8 cellular contexts compared by ENCODE assay signal in genomic region chr14:23321572-23322547, GRCh38. TPM values are rescaled to one million over a fixed set of nuclear protein-coding genes. Genes with fewer than 3 reads are reported as not detected.
DNase-seq lines count a peak whose midpoint lies in the region; ATAC-seq, FAIRE-seq and TF ChIP-seq lines count a peak whose summit lies in the region.

No MANE protein-coding gene starts in this region.

- POLR2A ChIA-PET in activated CD8-positive, alpha-beta T cell treated with anti-CD3 and anti-CD28 coated beads for 36 hours (lab: Charles Lee), result interaction anchor here (0.6 to 7.5 kb wide), 22 partner anchors 10 to 316 kb away, joined by 3 to 139 read pairs (median 6); partner anchors contain the start of genes ACIN1, BCL2L2, C14orf119 and HOMEZ
- POLR2A ChIA-PET in endothelial cell of umbilical vein (lab: Charles Lee), result interaction anchor here (0.9 to 2.0 kb wide), 3 partner anchors 15 to 227 kb away, joined by 3 to 13 read pairs (median 6); partner anchors contain the start of genes ACIN1, BCL2L2 and C14orf119

- H3K4me1 Mint-ChIP-seq in activated CD8-positive, alpha-beta T cell treated with anti-CD3 and anti-CD28 coated beads for 36 hours (ENCODE audit: low read depth), result peaks cover 24% of the 10 kb centered on the region

- H3K27ac ChIP-seq in endothelial cell of umbilical vein (ENCODE audit: insufficient read depth, low read depth, low read length) (peak overlapping the region; percentile 77), mucosa of rectum (ENCODE audit: low read depth in 2 of 2, low read length in 2 of 2) (peak overlapping the region; percentile 88), stomach smooth muscle (ENCODE audit: low read length) (peak overlapping the region; percentile 67)

- peak overlapping the region; percentile 85 for H3K27ac Mint-ChIP-seq in activated CD8-positive, alpha-beta T cell treated with anti-CD3 and anti-CD28 coated beads for 36 hours

- no peaks in the 10 kb centered on the region for H3K27me3 ChIP-seq in endothelial cell of umbilical vein (ENCODE audit: control insufficient read depth in 2 of 2, insufficient read depth in 2 of 2, low read length in 2 of 2)
- H3K27me3 ChIP-seq in mucosa of rectum (ENCODE audit: control insufficient read depth in 2 of 2, insufficient read depth in 2 of 2, low read length in 2 of 2), result no peaks in the 10 kb centered on the region
- H3K27me3 ChIP-seq in stomach smooth muscle (ENCODE audit: control insufficient read depth in 1 of 2, insufficient read depth in 2 of 2, low read length in 2 of 2), result no peaks in the 10 kb centered on the region

- peaks cover 26% of the 10 kb centered on the region for H3K79me2 ChIP-seq in endothelial cell of umbilical vein (ENCODE audit: control insufficient read depth, insufficient read depth, low read length)

- H3K4me3 ChIP-seq in NB4 (ENCODE audit: low read depth, low read length) (peak overlapping the region; percentile 99), endothelial cell of umbilical vein (replicated peaks in 1 of 3; ENCODE audit: insufficient read depth in 1 of 3, low read depth in 1 of 3, low read length in 3 of 3) (peak overlapping the region; percentile 90 to 97 (median 95)), mucosa of rectum (ENCODE audit: low read length in 2 of 2) (peak overlapping the region; percentile 93 to 94), stomach smooth muscle (ENCODE audit: low read length in 2 of 2) (peak overlapping the region; percentile 86 to 92)

- H3K27me3 Mint-ChIP-seq in activated CD8-positive, alpha-beta T cell treated with anti-CD3 and anti-CD28 coated beads for 36 hours, result no peaks in the 10 kb centered on the region

- peak overlapping the region; percentile 95 for H3K4me3 Mint-ChIP-seq in activated CD8-positive, alpha-beta T cell treated with anti-CD3 and anti-CD28 coated beads for 36 hours

- H3K36me3 Mint-ChIP-seq in activated CD8-positive, alpha-beta T cell treated with anti-CD3 and anti-CD28 coated beads for 36 hours (ENCODE audit: low read depth), result peaks cover 38% of the 10 kb centered on the region

- H3K36me3 ChIP-seq in endothelial cell of umbilical vein (ENCODE audit: control insufficient read depth in 2 of 2, extremely low read depth in 1 of 2, insufficient read depth in 2 of 2, low read length in 2 of 2) (peaks cover 12 to 15% of the 10 kb centered on the region in 2 experiments), mucosa of rectum (ENCODE audit: control insufficient read depth in 2 of 2, insufficient read depth in 2 of 2, low read length in 2 of 2) (peaks cover 16 to 24% of the 10 kb centered on the region in 2 donors), stomach smooth muscle (ENCODE audit: control insufficient read depth in 2 of 2, insufficient read depth in 2 of 2, low read length in 2 of 2) (peaks cover 17 to 21% of the 10 kb centered on the region in 2 donors)

- H3K9me1 ChIP-seq in endothelial cell of umbilical vein (replicated peaks; ENCODE audit: control insufficient read depth, extremely low read depth, insufficient read depth, low read length), result no peaks in the 10 kb centered on the region

- peak overlapping the region; percentile 96 for H3K9ac ChIP-seq in endothelial cell of umbilical vein (replicated peaks; ENCODE audit: extremely low read depth, insufficient read depth, low read length)
- peak overlapping the region; percentile 89 to 91 for H3K9ac ChIP-seq in mucosa of rectum (ENCODE audit: low read depth in 1 of 2, low read length in 2 of 2)
- peak overlapping the region; percentile 89 to 93 for H3K9ac ChIP-seq in stomach smooth muscle (ENCODE audit: low read length in 2 of 2)

- dilution Hi-C loops in endothelial cell of umbilical vein (cut with MboI; ENCODE audit: extremely low pct_ligation_motif_present, low sequenced_read_pairs), result no loop called here

- H3K4me2 ChIP-seq in endothelial cell of umbilical vein (ENCODE audit: insufficient read depth, low read length), result peak overlapping the region; percentile 64

- CTCF ChIA-PET in activated CD8-positive, alpha-beta T cell treated with anti-CD3 and anti-CD28 coated beads for 36 hours (lab: Charles Lee), result interaction anchor here (0.7 to 7.4 kb wide), 21 partner anchors 11 to 238 kb away, joined by 3 to 78 read pairs (median 5); partner anchors contain the start of genes CMTM5, HOMEZ and PPP1R3E
- CTCF ChIA-PET in endothelial cell of umbilical vein (lab: Charles Lee), result interaction anchor here (0.7 to 2.9 kb wide), 16 partner anchors 9 to 253 kb away, joined by 3 to 20 read pairs (median 3); partner anchors contain the start of genes BCL2L2, HOMEZ and PPP1R3E

- TF ChIP-seq POLR2A in NB4 (IDR thresholded peaks at IDR 0.05; ENCODE audit: extremely low read depth, insufficient read length) (no peak), endothelial cell of umbilical vein (IDR thresholded peaks at IDR 0.05; ENCODE audit: low read depth, low read length) (peak; percentile 69)

- DNase-seq in GF-D8 (lab: John Stamatoyannopoulos, UW), result peak; percentile 6
- peak; percentile 72 for DNase-seq in HCEC 1CT
- peak; percentile 60 for DNase-seq in NB4 (ENCODE audit: low read depth)
- DNase-seq in activated CD8-positive, alpha-beta T cell treated with anti-CD3 and anti-CD28 coated beads for 36 hours, result peak; percentile 81
- DNase-seq in endothelial cell of umbilical vein (ENCODE audit: low read depth, low spot score), result peak; percentile 50

- TF ChIP-seq CTCF in NB4 (IDR thresholded peaks at IDR 0.05; ENCODE audit: low read depth, low read length) (no peak), endothelial cell of umbilical vein (IDR thresholded peaks at IDR 0.05; ENCODE audit: extremely low read depth in 1 of 2, insufficient read depth in 1 of 2, low read depth in 1 of 2, low read length in 2 of 2) (no peak)
- TF ChIP-seq CTCF in activated CD8-positive, alpha-beta T cell treated with anti-CD3 and anti-CD28 coated beads for 36 hours (IDR thresholded peaks at IDR 0.05), result no peak

- no peaks in the 10 kb centered on the region for H3K9me3 Mint-ChIP-seq in activated CD8-positive, alpha-beta T cell treated with anti-CD3 and anti-CD28 coated beads for 36 hours

- peak; percentile 5 for ATAC-seq in activated CD8-positive, alpha-beta T cell treated with anti-CD3 and anti-CD28 coated beads for 36 hours
- no peak for ATAC-seq in HG03565 (IDR thresholded peaks at IDR 0.05; ENCODE audit: unreplicated experiment)

- H3K4me1 ChIP-seq in endothelial cell of umbilical vein (ENCODE audit: control insufficient read depth, extremely low read depth, insufficient read depth, low read length) (peaks cover 16% of the 10 kb centered on the region), mucosa of rectum (ENCODE audit: control insufficient read depth in 2 of 2, insufficient read depth in 2 of 2, low read length in 2 of 2) (peaks cover 13 to 16% of the 10 kb centered on the region in 2 donors), stomach smooth muscle (ENCODE audit: control insufficient read depth, insufficient read depth, low read length) (peaks cover 22% of the 10 kb centered on the region)

- no peaks in the 10 kb centered on the region for H4K20me1 ChIP-seq in endothelial cell of umbilical vein (replicated peaks; ENCODE audit: control insufficient read depth, extremely low read depth, insufficient read depth, low read length)

- peak; percentile 15 for FAIRE-seq in endothelial cell of umbilical vein (lab: Jason Lieb, UNC)

- no peaks in the 10 kb centered on the region for H3K9me3 ChIP-seq in endothelial cell of umbilical vein (replicated peaks; ENCODE audit: control insufficient read depth, insufficient read depth, low read length)
- H3K9me3 ChIP-seq in mucosa of rectum (ENCODE audit: control insufficient read depth in 2 of 2, low read length in 2 of 2), result no peaks in the 10 kb centered on the region
- no peaks in the 10 kb centered on the region for H3K9me3 ChIP-seq in stomach smooth muscle (ENCODE audit: control insufficient read depth in 2 of 2, low read length in 2 of 2)

- H2AFZ ChIP-seq in endothelial cell of umbilical vein (ENCODE audit: low read depth, low read length), result peak overlapping the region; percentile 14

- intact Hi-C loops in activated CD8-positive, alpha-beta T cell treated with anti-CD3 and anti-CD28 coated beads for 36 hours (cut with micrococcal nuclease), result loop anchor here (2.0 to 5.0 kb wide), 4 partner anchors 21 to 240 kb away; partner anchors contain the start of genes HOMEZ and NGDN
- intact Hi-C loops in endothelial cell of umbilical vein (cut with micrococcal nuclease), result loop anchor here (1.0 to 2.0 kb wide), 5 partner anchors 16 to 227 kb away; partner anchors contain the start of genes ACIN1, BCL2L2, C14orf119 and HOMEZ

- BruUV-seq in endothelial cell of umbilical vein (replicated peaks; lab: Mats Ljungman, UMichigan), result no TSS peak

RNA-seq across cellular contexts. Expression of gene PABPN1, which starts 0.6 kb away (rescaled TPM):
- total RNA-seq in activated CD8-positive, alpha-beta T cell treated with anti-CD3 and anti-CD28 coated beads for 36 hours, result 100 to 1,000 TPM; 258 to 260 TPM
- 218 and 231 TPM in 2 replicates for total RNA-seq in endothelial cell of umbilical vein
- 227 and 231 TPM in 2 replicates for polyA plus RNA-seq in endothelial cell of umbilical vein
- 215 and 217 TPM in 2 replicates for polyA plus RNA-seq in endothelial cell of umbilical vein (2011; cell fraction: cytosol; rRNA removed)
- 1,100 and 1,212 TPM in 2 replicates for polyA plus RNA-seq in endothelial cell of umbilical vein (2011; cell fraction: nucleus; rRNA removed)
- 126 and 161 TPM in 2 replicates for polyA plus RNA-seq in endothelial cell of umbilical vein (2012)
- polyA minus RNA-seq in endothelial cell of umbilical vein, result 115 and 133 TPM in 2 replicates
- polyA minus RNA-seq in endothelial cell of umbilical vein (2011; cell fraction: cytosol; rRNA and poly(A)+ RNA removed), result 45.6 TPM
- 142 and 147 TPM in 2 replicates for polyA minus RNA-seq in endothelial cell of umbilical vein (2011; cell fraction: nucleus; rRNA and poly(A)+ RNA removed)

RNA-seq across cellular contexts. Expression of gene BCL2L2, which starts 15.2 kb away (rescaled TPM):
- total RNA-seq in activated CD8-positive, alpha-beta T cell treated with anti-CD3 and anti-CD28 coated beads for 36 hours, result 1 to 10 TPM; 1.1 to 1.3 TPM
- 24.3 and 26.2 TPM in 2 replicates for total RNA-seq in endothelial cell of umbilical vein
- polyA plus RNA-seq in endothelial cell of umbilical vein, result 14.7 and 19.9 TPM in 2 replicates
- 16.9 and 20.3 TPM in 2 replicates for polyA plus RNA-seq in endothelial cell of umbilical vein (2011; cell fraction: cytosol; rRNA removed)
- 50.6 and 58.9 TPM in 2 replicates for polyA plus RNA-seq in endothelial cell of umbilical vein (2011; cell fraction: nucleus; rRNA removed)
- polyA plus RNA-seq in endothelial cell of umbilical vein (2012), result 17.0 and 19.1 TPM in 2 replicates
- 19.1 and 21.2 TPM in 2 replicates for polyA minus RNA-seq in endothelial cell of umbilical vein
- 6.9 TPM for polyA minus RNA-seq in endothelial cell of umbilical vein (2011; cell fraction: cytosol; rRNA and poly(A)+ RNA removed)
- 20.7 and 24.0 TPM in 2 replicates for polyA minus RNA-seq in endothelial cell of umbilical vein (2011; cell fraction: nucleus; rRNA and poly(A)+ RNA removed)

RNA-seq across cellular contexts. Expression of gene PPP1R3E, which starts 19.2 kb away (rescaled TPM):
- total RNA-seq in activated CD8-positive, alpha-beta T cell treated with anti-CD3 and anti-CD28 coated beads for 36 hours, result 10 to 100 TPM; 43.9 to 47.9 TPM
- 4.1 and 7.4 TPM in 2 replicates for total RNA-seq in endothelial cell of umbilical vein
- 3.2 and 4.3 TPM in 2 replicates for polyA plus RNA-seq in endothelial cell of umbilical vein
- 1.8 and 2.5 TPM in 2 replicates for polyA plus RNA-seq in endothelial cell of umbilical vein (2011; cell fraction: cytosol; rRNA removed)
- 16.1 and 21.3 TPM in 2 replicates for polyA plus RNA-seq in endothelial cell of umbilical vein (2011; cell fraction: nucleus; rRNA removed)
- 1.8 and 1.9 TPM in 2 replicates for polyA plus RNA-seq in endothelial cell of umbilical vein (2012)
- polyA minus RNA-seq in endothelial cell of umbilical vein, result 5.5 and 7.0 TPM in 2 replicates
- 3.6 TPM for polyA minus RNA-seq in endothelial cell of umbilical vein (2011; cell fraction: cytosol; rRNA and poly(A)+ RNA removed)
- 8.3 and 18.7 TPM in 2 replicates for polyA minus RNA-seq in endothelial cell of umbilical vein (2011; cell fraction: nucleus; rRNA and poly(A)+ RNA removed)

RNA-seq across cellular contexts. Expression of gene SLC22A17, which starts 30.8 kb away (rescaled TPM):
- total RNA-seq in activated CD8-positive, alpha-beta T cell treated with anti-CD3 and anti-CD28 coated beads for 36 hours, result 1 to 10 TPM; 2.3 TPM
- 1.8 and 4.6 TPM in 2 replicates for total RNA-seq in endothelial cell of umbilical vein
- 2.9 and 4.2 TPM in 2 replicates for polyA plus RNA-seq in endothelial cell of umbilical vein
- 0.96 and 1.6 TPM in 2 replicates for polyA plus RNA-seq in endothelial cell of umbilical vein (2011; cell fraction: cytosol; rRNA removed)
- polyA plus RNA-seq in endothelial cell of umbilical vein (2011; cell fraction: nucleus; rRNA removed), result 8.4 and 11.1 TPM in 2 replicates
- 1.7 and 4.8 TPM in 2 replicates for polyA plus RNA-seq in endothelial cell of umbilical vein (2012)
- 0.95 and 2.0 TPM in 2 replicates for polyA minus RNA-seq in endothelial cell of umbilical vein
- polyA minus RNA-seq in endothelial cell of umbilical vein (2011; cell fraction: cytosol; rRNA and poly(A)+ RNA removed), result not detected
- polyA minus RNA-seq in endothelial cell of umbilical vein (2011; cell fraction: nucleus; rRNA and poly(A)+ RNA removed), result 1.1 and 2.3 TPM in 2 replicates

RNA-seq across cellular contexts. Expression of gene HOMEZ, which starts 35.9 kb away (rescaled TPM):
- 10 to 100 TPM; 10.9 to 11.8 TPM for total RNA-seq in activated CD8-positive, alpha-beta T cell treated with anti-CD3 and anti-CD28 coated beads for 36 hours
- total RNA-seq in endothelial cell of umbilical vein, result 11.3 and 11.7 TPM in 2 replicates
- polyA plus RNA-seq in endothelial cell of umbilical vein, result 16.8 and 17.7 TPM in 2 replicates
- polyA plus RNA-seq in endothelial cell of umbilical vein (2011; cell fraction: cytosol; rRNA removed), result 16.4 and 16.9 TPM in 2 replicates
- polyA plus RNA-seq in endothelial cell of umbilical vein (2011; cell fraction: nucleus; rRNA removed), result 6.7 and 8.7 TPM in 2 replicates
- 7.3 and 8.0 TPM in 2 replicates for polyA plus RNA-seq in endothelial cell of umbilical vein (2012)
- polyA minus RNA-seq in endothelial cell of umbilical vein, result 23.3 and 27.7 TPM in 2 replicates
- 18.6 TPM for polyA minus RNA-seq in endothelial cell of umbilical vein (2011; cell fraction: cytosol; rRNA and poly(A)+ RNA removed)
- 5.8 and 7.4 TPM in 2 replicates for polyA minus RNA-seq in endothelial cell of umbilical vein (2011; cell fraction: nucleus; rRNA and poly(A)+ RNA removed)

Comparison
In these comparisons a context has a peak if more than half of its experiments do, and no peak if none do; other contexts are left out.
1. DNase-seq: peak in every context shown above with its lines; median percentile 81 in activated CD8-positive, alpha-beta T cell treated with anti-CD3 and anti-CD28 coated beads for 36 hours; 72 in HCEC 1CT; 60 in NB4; 50 in endothelial cell of umbilical vein; 6 in GF-D8.
2. RNA of gene BCL2L2, which starts 15.2 kb away (total RNA-seq): 24.3 to 26.2 TPM in endothelial cell of umbilical vein; 1.1 to 1.3 TPM in activated CD8-positive, alpha-beta T cell treated with anti-CD3 and anti-CD28 coated beads for 36 hours; every median in the first group is over 10 times any median in the second.
3. Peak in every context shown above with its lines, with median percentiles within 50 percentile points of each other: H3K4me3 ChIP-seq, H3K27ac ChIP-seq and H3K9ac ChIP-seq.